Comparison of ENCODE assay signal across 2 cellular contexts in the genomic region with DNA sequence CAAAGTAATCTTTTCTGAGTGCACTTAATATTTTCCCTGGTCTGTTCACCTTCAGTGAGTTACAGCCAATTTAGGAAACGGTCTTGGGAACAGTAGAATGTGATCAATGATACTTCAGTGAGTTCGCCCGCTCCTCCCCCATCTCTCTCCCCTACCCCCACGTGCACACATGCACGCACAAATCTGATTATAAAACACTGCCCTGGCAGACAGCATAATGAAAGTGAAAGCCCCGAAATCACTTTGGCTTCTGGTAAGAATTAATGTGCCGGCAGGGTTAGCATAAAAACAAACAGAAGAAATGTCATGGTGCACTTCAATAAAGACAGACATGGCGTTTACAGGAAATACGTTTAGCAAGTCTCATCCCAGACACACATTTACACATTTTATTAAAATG.
TF ChIP-seq lines count a peak whose summit lies in the region.

No MANE protein-coding gene starts in this region.

TF ChIP-seq in liver, 16 proteins besides CTCF, POLR2A, EP300 and RAD21 (continued from another document):
- TF ChIP-seq EGR1 (IDR thresholded peaks at IDR 0.05; ENCODE audit: low read depth in 2 of 2), result no peak
- TF ChIP-seq, protein P1, sequence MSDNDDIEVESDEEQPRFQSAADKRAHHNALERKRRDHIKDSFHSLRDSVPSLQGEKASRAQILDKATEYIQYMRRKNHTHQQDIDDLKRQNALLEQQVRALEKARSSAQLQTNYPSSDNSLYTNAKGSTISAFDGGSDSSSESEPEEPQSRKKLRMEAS (IDR thresholded peaks at IDR 0.05), result no peak
- no peak for TF ChIP-seq TAF1 (conservative IDR thresholded peaks at IDR 0.05)
- no peak for TF ChIP-seq SP1 (IDR thresholded peaks at IDR 0.05)
- TF ChIP-seq NR2F2 (IDR thresholded peaks at IDR 0.05), result no peak
- TF ChIP-seq, protein P2, sequence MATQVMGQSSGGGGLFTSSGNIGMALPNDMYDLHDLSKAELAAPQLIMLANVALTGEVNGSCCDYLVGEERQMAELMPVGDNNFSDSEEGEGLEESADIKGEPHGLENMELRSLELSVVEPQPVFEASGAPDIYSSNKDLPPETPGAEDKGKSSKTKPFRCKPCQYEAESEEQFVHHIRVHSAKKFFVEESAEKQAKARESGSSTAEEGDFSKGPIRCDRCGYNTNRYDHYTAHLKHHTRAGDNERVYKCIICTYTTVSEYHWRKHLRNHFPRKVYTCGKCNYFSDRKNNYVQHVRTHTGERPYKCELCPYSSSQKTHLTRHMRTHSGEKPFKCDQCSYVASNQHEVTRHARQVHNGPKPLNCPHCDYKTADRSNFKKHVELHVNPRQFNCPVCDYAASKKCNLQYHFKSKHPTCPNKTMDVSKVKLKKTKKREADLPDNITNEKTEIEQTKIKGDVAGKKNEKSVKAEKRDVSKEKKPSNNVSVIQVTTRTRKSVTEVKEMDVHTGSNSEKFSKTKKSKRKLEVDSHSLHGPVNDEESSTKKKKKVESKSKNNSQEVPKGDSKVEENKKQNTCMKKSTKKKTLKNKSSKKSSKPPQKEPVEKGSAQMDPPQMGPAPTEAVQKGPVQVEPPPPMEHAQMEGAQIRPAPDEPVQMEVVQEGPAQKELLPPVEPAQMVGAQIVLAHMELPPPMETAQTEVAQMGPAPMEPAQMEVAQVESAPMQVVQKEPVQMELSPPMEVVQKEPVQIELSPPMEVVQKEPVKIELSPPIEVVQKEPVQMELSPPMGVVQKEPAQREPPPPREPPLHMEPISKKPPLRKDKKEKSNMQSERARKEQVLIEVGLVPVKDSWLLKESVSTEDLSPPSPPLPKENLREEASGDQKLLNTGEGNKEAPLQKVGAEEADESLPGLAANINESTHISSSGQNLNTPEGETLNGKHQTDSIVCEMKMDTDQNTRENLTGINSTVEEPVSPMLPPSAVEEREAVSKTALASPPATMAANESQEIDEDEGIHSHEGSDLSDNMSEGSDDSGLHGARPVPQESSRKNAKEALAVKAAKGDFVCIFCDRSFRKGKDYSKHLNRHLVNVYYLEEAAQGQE (IDR thresholded peaks at IDR 0.05), result no peak
- TF ChIP-seq GABPA (IDR thresholded peaks at IDR 0.05 in 1 of 2, conservative IDR thresholded peaks at IDR 0.05 in 1 of 2), result no peak
- TF ChIP-seq HNF4A (conservative IDR thresholded peaks at IDR 0.05), result no peak
- no peak for TF ChIP-seq JUND (IDR thresholded peaks at IDR 0.05)
- no peak for TF ChIP-seq RXRA (IDR thresholded peaks at IDR 0.05)
- TF ChIP-seq FOXA2 (IDR thresholded peaks at IDR 0.05), result no peak
- no peak for TF ChIP-seq YY1 (IDR thresholded peaks at IDR 0.05)
- TF ChIP-seq, protein P3, sequence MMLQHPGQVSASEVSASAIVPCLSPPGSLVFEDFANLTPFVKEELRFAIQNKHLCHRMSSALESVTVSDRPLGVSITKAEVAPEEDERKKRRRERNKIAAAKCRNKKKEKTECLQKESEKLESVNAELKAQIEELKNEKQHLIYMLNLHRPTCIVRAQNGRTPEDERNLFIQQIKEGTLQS (IDR thresholded peaks at IDR 0.05), result no peak
- TF ChIP-seq FOXA1 (IDR thresholded peaks at IDR 0.05), result no peak

TF ChIP-seq in HepG2, 621 proteins besides CTCF, POLR2A, EP300 and RAD21 (continued from another document):
- TF ChIP-seq, protein P4, sequence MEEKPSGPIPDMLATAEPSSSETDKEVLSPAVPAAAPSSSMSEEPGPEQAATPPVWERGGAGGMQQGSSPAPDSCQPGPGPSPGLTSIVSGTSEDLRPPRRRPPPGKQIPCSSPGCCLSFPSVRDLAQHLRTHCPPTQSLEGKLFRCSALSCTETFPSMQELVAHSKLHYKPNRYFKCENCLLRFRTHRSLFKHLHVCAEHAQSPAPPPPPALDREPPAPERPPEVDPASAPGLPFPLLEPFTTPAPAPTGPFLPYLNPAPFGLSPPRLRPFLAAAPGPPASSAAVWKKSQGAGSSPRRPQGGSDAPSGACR (CRISPR knock-in tag; IDR thresholded peaks at IDR 0.05), result no peak
- no peak for TF ChIP-seq ASH2L (IDR thresholded peaks at IDR 0.05; ENCODE audit: insufficient read length, low read depth, low read length)
- no peak for TF ChIP-seq ZNF589 (CRISPR knock-in tag; conservative IDR thresholded peaks at IDR 0.05)
- TF ChIP-seq POGZ (CRISPR knock-in tag; IDR thresholded peaks at IDR 0.05), result no peak
- TF ChIP-seq, protein P5, sequence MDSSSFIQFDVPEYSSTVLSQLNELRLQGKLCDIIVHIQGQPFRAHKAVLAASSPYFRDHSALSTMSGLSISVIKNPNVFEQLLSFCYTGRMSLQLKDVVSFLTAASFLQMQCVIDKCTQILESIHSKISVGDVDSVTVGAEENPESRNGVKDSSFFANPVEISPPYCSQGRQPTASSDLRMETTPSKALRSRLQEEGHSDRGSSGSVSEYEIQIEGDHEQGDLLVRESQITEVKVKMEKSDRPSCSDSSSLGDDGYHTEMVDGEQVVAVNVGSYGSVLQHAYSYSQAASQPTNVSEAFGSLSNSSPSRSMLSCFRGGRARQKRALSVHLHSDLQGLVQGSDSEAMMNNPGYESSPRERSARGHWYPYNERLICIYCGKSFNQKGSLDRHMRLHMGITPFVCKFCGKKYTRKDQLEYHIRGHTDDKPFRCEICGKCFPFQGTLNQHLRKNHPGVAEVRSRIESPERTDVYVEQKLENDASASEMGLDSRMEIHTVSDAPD (CRISPR knock-in tag; IDR thresholded peaks at IDR 0.05), result no peak
- no peak for TF ChIP-seq KLF11 (CRISPR knock-in tag; IDR thresholded peaks at IDR 0.05)
- TF ChIP-seq, protein P6, sequence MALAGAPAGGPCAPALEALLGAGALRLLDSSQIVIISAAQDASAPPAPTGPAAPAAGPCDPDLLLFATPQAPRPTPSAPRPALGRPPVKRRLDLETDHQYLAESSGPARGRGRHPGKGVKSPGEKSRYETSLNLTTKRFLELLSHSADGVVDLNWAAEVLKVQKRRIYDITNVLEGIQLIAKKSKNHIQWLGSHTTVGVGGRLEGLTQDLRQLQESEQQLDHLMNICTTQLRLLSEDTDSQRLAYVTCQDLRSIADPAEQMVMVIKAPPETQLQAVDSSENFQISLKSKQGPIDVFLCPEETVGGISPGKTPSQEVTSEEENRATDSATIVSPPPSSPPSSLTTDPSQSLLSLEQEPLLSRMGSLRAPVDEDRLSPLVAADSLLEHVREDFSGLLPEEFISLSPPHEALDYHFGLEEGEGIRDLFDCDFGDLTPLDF (CRISPR knock-in tag; IDR thresholded peaks at IDR 0.05), result no peak
- no peak for TF ChIP-seq ZNF614 (CRISPR knock-in tag; IDR thresholded peaks at IDR 0.05; ENCODE audit: borderline replicate concordance)
- TF ChIP-seq ZMYM4 (CRISPR knock-in tag; IDR thresholded peaks at IDR 0.05), result no peak
- no peak for TF ChIP-seq EHMT2 (IDR thresholded peaks at IDR 0.05; ENCODE audit: borderline replicate concordance, low read depth, low read length)
- TF ChIP-seq ZNF225 (CRISPR knock-in tag; IDR thresholded peaks at IDR 0.05), result no peak
- TF ChIP-seq ZNF550 (CRISPR knock-in tag; IDR thresholded peaks at IDR 0.05; ENCODE audit: borderline replicate concordance), result no peak
- TF ChIP-seq ZSCAN22 (CRISPR knock-in tag; IDR thresholded peaks at IDR 0.05), result no peak
- no peak for TF ChIP-seq HOXA5 (CRISPR knock-in tag; IDR thresholded peaks at IDR 0.05)
- TF ChIP-seq, protein P7, sequence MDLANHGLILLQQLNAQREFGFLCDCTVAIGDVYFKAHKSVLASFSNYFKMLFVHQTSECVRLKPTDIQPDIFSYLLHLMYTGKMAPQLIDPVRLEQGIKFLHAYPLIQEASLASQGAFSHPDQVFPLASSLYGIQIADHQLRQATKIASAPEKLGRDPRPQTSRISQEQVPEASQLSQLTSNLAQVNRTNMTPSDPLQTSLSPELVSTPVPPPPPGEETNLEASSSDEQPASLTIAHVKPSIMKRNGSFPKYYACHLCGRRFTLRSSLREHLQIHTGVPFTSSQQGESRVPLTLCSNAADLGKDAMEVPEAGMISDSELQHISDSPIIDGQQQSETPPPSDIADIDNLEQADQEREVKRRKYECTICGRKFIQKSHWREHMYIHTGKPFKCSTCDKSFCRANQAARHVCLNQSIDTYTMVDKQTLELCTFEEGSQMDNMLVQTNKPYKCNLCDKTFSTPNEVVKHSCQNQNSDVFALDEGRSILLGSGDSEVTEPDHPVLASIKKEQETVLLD (CRISPR knock-in tag; IDR thresholded peaks at IDR 0.05; ENCODE audit: low read depth), result no peak
